In the genomic region with DNA sequence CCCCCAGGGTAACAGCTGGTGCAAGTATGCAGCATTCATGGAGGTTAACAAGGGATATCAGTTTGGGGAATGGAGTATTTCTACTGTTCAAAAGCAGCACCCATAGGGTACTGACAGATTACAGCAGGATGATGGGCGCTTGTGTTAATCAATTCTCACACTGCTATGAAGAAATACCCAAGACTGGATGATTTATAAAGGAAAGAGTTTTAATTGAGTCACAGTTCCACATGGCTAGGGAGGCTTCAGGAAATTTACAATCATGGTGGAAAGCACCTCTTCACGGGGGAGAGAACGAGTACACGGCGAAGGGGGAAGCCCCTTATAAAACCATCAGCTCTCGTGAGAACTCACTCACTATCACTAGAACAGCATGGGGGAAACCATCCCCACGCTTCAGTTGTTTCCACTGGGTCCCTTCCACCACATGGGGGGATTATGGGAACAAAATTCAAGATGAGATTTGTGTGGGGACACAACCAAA, we compare ENCODE assay signal across 17 cellular contexts.
DNase-seq lines count a peak whose midpoint lies in the region; ATAC-seq and TF ChIP-seq lines count a peak whose summit lies in the region.
"Had no signal": no experiment of that assay in that cellular context is flagged by ENCODE, and none has a peak within 500 bp of the region (broad histone marks: within the 10 kb centered on the region; RNA-seq: fewer than 3 reads in every experiment).

No MANE protein-coding gene starts in this region.

- H3K4me3 Mint-ChIP-seq in T-helper 17 cell (no peak overlapping the region), memory B cell (peak overlapping the region; percentile 56)
- H3K4me3 Mint-ChIP-seq: GM23338 had no signal

- peaks cover 11% of the 10 kb centered on the region for H3K36me3 Mint-ChIP-seq in T-helper 17 cell (ENCODE audit: low read depth)
- peaks cover 34% of the 10 kb centered on the region for H3K36me3 Mint-ChIP-seq in memory B cell

- H2AFZ ChIP-seq in mammary epithelial cell (ENCODE audit: low read depth, low read length), result no peak overlapping the region
- H2AFZ ChIP-seq: GM23338 had no signal

- H3K4me3 ChIP-seq in mammary epithelial cell (replicated peaks in 1 of 3; ENCODE audit: insufficient read depth in 1 of 3, low read depth in 2 of 3, low read length in 3 of 3), result no peak overlapping the region
- H3K4me3 ChIP-seq: adrenal gland, GM23338, pancreas, testis had no signal

- dilution Hi-C loops in mammary epithelial cell (cut with HindIII; ENCODE audit: low sequenced_read_pairs), result no loop called here

- H3K27me3 Mint-ChIP-seq in T-helper 17 cell, result no peaks in the 10 kb centered on the region
- no peaks in the 10 kb centered on the region for H3K27me3 Mint-ChIP-seq in memory B cell

- peaks cover 13% of the 10 kb centered on the region for H3K36me3 ChIP-seq in mammary epithelial cell (ENCODE audit: insufficient read depth, low read length)

- 93% methylated on average over 7 of the region's 7 CpGs for WGBS in mammary epithelial cell (ENCODE audit: low coverage, missing lambda C conversion rate)

- peaks cover 2% of the 10 kb centered on the region for H4K20me1 ChIP-seq in mammary epithelial cell (ENCODE audit: insufficient read depth, low read length)

- in situ Hi-C loops in mammary epithelial cell (cut with MboI; ENCODE audit: low sequenced_read_pairs in 2 of 2), result no loop called here

- ATAC-seq in T-helper 17 cell (peak; percentile 24), memory B cell (ENCODE audit: low read depth) (peak; percentile 15)
- peak; percentile 86 for ATAC-seq in stimulated activated naive CD8-positive, alpha-beta T cell treated with anti-CD3 and anti-CD28 coated beads, Interleukin-15, Interleukin-2, amounts not matched to agents 100 U/mL and 50 U/mL, for 24 hours
- ATAC-seq: GM23338, pancreas had no signal

- H3K27me3 ChIP-seq in mammary epithelial cell (ENCODE audit: insufficient read depth, low read length), result no peaks in the 10 kb centered on the region
- H3K27me3 ChIP-seq: adrenal gland, pancreas, testis had no signal

- peak; percentile 37 for DNase-seq in activated naive CD4-positive, alpha-beta T cell treated with Interleukin-2 at 50 U/mL for 16 hours
- no peak for DNase-seq in activated naive CD4-positive, alpha-beta T cell (lab: John Stamatoyannopoulos, UW)
- no peak for DNase-seq in T-helper 17 cell
- peak in 1 of 2 donors; percentile 26 for DNase-seq in memory B cell (ENCODE audit: low spot score in 2 of 2)
- peak; percentile 55 for DNase-seq in stimulated activated naive CD8-positive, alpha-beta T cell treated with anti-CD3 and anti-CD28 coated beads, Interleukin-15, Interleukin-2, amounts not matched to agents 100 U/mL and 50 U/mL, for 24 hours
- no peak for DNase-seq in NCI-H1105 (lab: John Stamatoyannopoulos, UW)
- no peak for DNase-seq in DMS 273 treated with DMSO at 0.1 percent for 48 hours (lab: John Stamatoyannopoulos, UW)
- no peak for DNase-seq in mammary epithelial cell
- DNase-seq: caudate nucleus, DMS153, hypothalamus, NCI-H1436, pancreas, small intestine, testis had no signal

- H3K27ac ChIP-seq in mammary epithelial cell (ENCODE audit: insufficient read depth, low read depth, low read length), result no peak overlapping the region
- H3K27ac ChIP-seq: adrenal gland, pancreas, testis had no signal

- no peak for TF ChIP-seq CTCF in mammary epithelial cell (conservative IDR thresholded peaks at IDR 0.05 in 1 of 2, IDR thresholded peaks at IDR 0.05 in 1 of 2; ENCODE audit: extremely low read depth in 1 of 2, insufficient read depth in 1 of 2, low read depth in 1 of 2, low read length in 2 of 2)

- no TSS peak for BruUV-seq in mammary epithelial cell (replicated peaks; lab: Mats Ljungman, UMichigan)

- peaks cover 15% of the 10 kb centered on the region for H3K4me1 Mint-ChIP-seq in T-helper 17 cell
- H3K4me1 Mint-ChIP-seq in memory B cell, result peaks cover 66% of the 10 kb centered on the region
- H3K4me1 Mint-ChIP-seq: GM23338 had no signal

- no peak overlapping the region for H3K4me2 ChIP-seq in mammary epithelial cell (ENCODE audit: insufficient read depth, low read depth, low read length)
- H3K4me2 ChIP-seq: GM23338 had no signal

- H3K27ac Mint-ChIP-seq in T-helper 17 cell, result peak overlapping the region; percentile 81
- peak overlapping the region; percentile 88 for H3K27ac Mint-ChIP-seq in memory B cell
- H3K27ac Mint-ChIP-seq: GM23338 had no signal

- H3K4me1 ChIP-seq in mammary epithelial cell (ENCODE audit: insufficient read depth, low read length), result no peaks in the 10 kb centered on the region
- H3K4me1 ChIP-seq: adrenal gland, pancreas, testis had no signal

- H3K9ac ChIP-seq in mammary epithelial cell (ENCODE audit: insufficient read depth, low read length), result no peak overlapping the region

- CTCF ChIA-PET in mammary epithelial cell (lab: Charles Lee; ENCODE audit: low non-redundant PET), result no interaction called here

- H3K79me2 ChIP-seq in mammary epithelial cell (ENCODE audit: insufficient read depth, low read length), result no peaks in the 10 kb centered on the region

- intact Hi-C loops in mammary epithelial cell (cut with micrococcal nuclease), result no loop called here

- H3K9me3 ChIP-seq in T-helper 17 cell (ENCODE audit: control insufficient read depth, low read length, poor library complexity, severe bottlenecking) (no peaks in the 10 kb centered on the region), mammary epithelial cell (replicated peaks; ENCODE audit: insufficient read depth, low read length) (no peaks in the 10 kb centered on the region)
- H3K9me3 ChIP-seq: adrenal gland, pancreas, testis had no signal

- no peaks in the 10 kb centered on the region for H3K9me3 Mint-ChIP-seq in memory B cell
- H3K9me3 Mint-ChIP-seq: GM23338 had no signal

Comparison
In these comparisons a context has a peak if more than half of its experiments do, and no peak if none do; other contexts are left out.
1. DNase-seq: peak in activated naive CD4-positive, alpha-beta T cell treated with Interleukin-2 at 50 U/mL for 16 hours (single experiment) and stimulated activated naive CD8-positive, alpha-beta T cell treated with anti-CD3 and anti-CD28 coated beads, Interleukin-15, Interleukin-2, amounts not matched to agents 100 U/mL and 50 U/mL, for 24 hours (single experiment); none in activated naive CD4-positive, alpha-beta T cell (0 of 4), T-helper 17 cell (0 of 3), NCI-H1105 (single experiment), DMS 273 treated with DMSO at 0.1 percent for 48 hours (single experiment) and mammary epithelial cell (single experiment).
2. ATAC-seq: peak in every context shown above with its lines; median percentile 86 in stimulated activated naive CD8-positive, alpha-beta T cell treated with anti-CD3 and anti-CD28 coated beads, Interleukin-15, Interleukin-2, amounts not matched to agents 100 U/mL and 50 U/mL, for 24 hours; 24 in T-helper 17 cell; 15 in memory B cell.